In the genomic region with DNA sequence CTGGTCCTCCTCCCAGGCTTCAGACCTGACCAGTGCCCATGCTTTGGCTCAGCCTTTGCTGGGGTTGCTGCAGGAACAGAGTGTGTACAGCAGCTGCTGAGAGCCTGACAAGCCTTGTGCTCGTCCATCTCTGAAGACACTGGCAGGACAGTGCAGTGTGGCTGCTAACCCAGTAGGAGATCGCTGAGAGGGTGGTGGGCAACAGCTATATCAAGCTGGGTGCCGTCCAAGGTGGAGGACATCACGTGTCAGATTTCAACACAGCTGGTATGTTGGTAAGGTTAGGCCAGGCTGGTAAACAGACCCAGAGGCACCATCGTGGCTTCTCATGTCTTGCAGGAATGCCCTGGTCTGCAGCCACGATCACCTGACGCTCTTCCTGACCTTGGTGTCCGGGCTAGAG, we compare ENCODE assay signal across 25 cellular contexts. TPM values are rescaled to one million over a fixed set of nuclear protein-coding genes. Genes with fewer than 3 reads are reported as not detected.
DNase-seq lines count a peak whose midpoint lies in the region; ATAC-seq, FAIRE-seq and TF ChIP-seq lines count a peak whose summit lies in the region.
"Had no signal": no experiment of that assay in that cellular context is flagged by ENCODE, and none has a peak within 500 bp of the region (broad histone marks: within the 10 kb centered on the region; RNA-seq: fewer than 3 reads in every experiment).

No MANE protein-coding gene starts in this region.

- TF ChIP-seq RAD21 in K562 (CRISPR knock-in tag; conservative IDR thresholded peaks at IDR 0.05 in 1 of 2, IDR thresholded peaks at IDR 0.05 in 1 of 2), result no peak

- no peaks in the 10 kb centered on the region for H3K9me1 ChIP-seq in K562 (ENCODE audit: control insufficient read depth, insufficient read depth, low read length)

- WGBS in K562 (ENCODE audit: insufficient coverage, low coverage, missing lambda C conversion rate), result 90% methylated on average over 8 of the region's 8 CpGs
- WGBS in heart right ventricle, 2 donors, result 60 to 72% methylated on average over 8 of the region's 8 CpGs
- 82 to 84% methylated on average over 8 of the region's 8 CpGs for WGBS in lung, 2 donors

- TF ChIP-seq CTCF in K562 (IDR thresholded peaks at IDR 0.05 in 2 of 3, conservative IDR thresholded peaks at IDR 0.05 in 1 of 3; ENCODE audit: insufficient read depth in 2 of 3, low read depth in 1 of 3, low read length in 3 of 3) (no peak), heart right ventricle (IDR thresholded peaks at IDR 0.05) (no peak), lung (IDR thresholded peaks at IDR 0.05; ENCODE audit: control extremely low read depth, extremely low read depth) (no peak)

- intact Hi-C loops in K562 (cut with micrococcal nuclease), result no loop called here
- intact Hi-C loops in heart right ventricle (cut with DNase I), result no loop called here

- H3K9ac ChIP-seq in K562 (ENCODE audit: insufficient read depth in 1 of 2, low read depth in 2 of 2, low read length in 2 of 2) (no peak overlapping the region), skeletal muscle tissue (ENCODE audit: low read depth in 1 of 3, low read length in 3 of 3) (peak overlapping the region; percentile 57 to 87 (median 60))

- CTCF ChIA-PET in K562 (lab: Yijun Ruan, JAX; ENCODE audit: low intra/inter-chr PET ratio), result no interaction called here

- POLR2A ChIA-PET in K562 (lab: Yijun Ruan, JAX), result interaction anchor here (0.7 to 1.2 kb wide), 4 partner anchors 9 to 80 kb away, joined by 3 to 4 read pairs (median 3); no protein-coding TSS in a partner anchor

- H4K20me1 ChIP-seq in K562 (replicated peaks; ENCODE audit: control insufficient read depth, insufficient read depth, low read length), result peaks cover 7% of the 10 kb centered on the region

- TF ChIP-seq EP300 in K562 (IDR thresholded peaks at IDR 0.05; ENCODE audit: low read length), result no peak

- no peaks in the 10 kb centered on the region for H3K9me3 ChIP-seq in K562 (replicated peaks; ENCODE audit: control insufficient read depth, insufficient read depth, low read depth, low read length)
- H3K9me3 ChIP-seq in heart right ventricle, result no peaks in the 10 kb centered on the region
- no peaks in the 10 kb centered on the region for H3K9me3 ChIP-seq in lung (ENCODE audit: control insufficient read depth in 2 of 2, insufficient read depth in 1 of 2, low read length in 1 of 2)
- no peaks in the 10 kb centered on the region for H3K9me3 ChIP-seq in skeletal muscle tissue (ENCODE audit: control insufficient read depth in 3 of 3, low read length in 3 of 3)
- H3K9me3 ChIP-seq: esophagus squamous epithelium, mucosa of descending colon, neutrophil, SJSA1, vagina had no signal

- peaks cover 3% of the 10 kb centered on the region; the same call in 1 of the 3 replicates for H3K79me2 ChIP-seq in K562 (ENCODE audit: control insufficient read depth, insufficient read depth, low read length)

- H3K27me3 ChIP-seq in K562 (ENCODE audit: control insufficient read depth in 2 of 2, insufficient read depth in 2 of 2, low read length in 2 of 2) (no peaks in the 10 kb centered on the region), heart right ventricle (no peaks in the 10 kb centered on the region), lung (ENCODE audit: control insufficient read depth, insufficient read depth) (no peaks in the 10 kb centered on the region), skeletal muscle tissue (ENCODE audit: control insufficient read depth in 3 of 3, insufficient read depth in 3 of 3, low read length in 3 of 3) (no peaks in the 10 kb centered on the region)
- H3K27me3 ChIP-seq: esophagus squamous epithelium, neutrophil, SJSA1, vagina had no signal

- H3K36me3 ChIP-seq in K562 (ENCODE audit: control insufficient read depth, insufficient read depth, low read length), result peaks cover 68% of the 10 kb centered on the region
- peaks cover 0 to 77% (median 38%) of the 10 kb centered on the region in 9 donors for H3K36me3 ChIP-seq in heart right ventricle
- H3K36me3 ChIP-seq in lung (ENCODE audit: control insufficient read depth in 2 of 2, insufficient read depth in 2 of 2, low read length in 2 of 2), result peaks cover 5 to 47% of the 10 kb centered on the region in 2 donors
- peaks cover 45 to 54% (median 52%) of the 10 kb centered on the region in 3 donors for H3K36me3 ChIP-seq in skeletal muscle tissue (ENCODE audit: control insufficient read depth in 3 of 3, insufficient read depth in 3 of 3, low read length in 3 of 3)

- no TSS peak for BruUV-seq in K562 (replicated peaks; lab: Mats Ljungman, UMichigan)

- H3K27ac ChIP-seq in K562 (ENCODE audit: extremely low read depth, low read depth, low read length) (no peak overlapping the region), heart right ventricle (peak overlapping the region; percentile 24 to 88 (median 66)), lung (ENCODE audit: low read depth in 1 of 2, low read length in 1 of 2) (peak overlapping the region; percentile 29 to 82), skeletal muscle tissue (ENCODE audit: low read depth, low read length) (peak overlapping the region; percentile 90)
- H3K27ac ChIP-seq: esophagus squamous epithelium, neutrophil, PC-9, SJSA1, vagina had no signal

- in situ Hi-C loops in K562 (cut with MboI), result no loop called here

- ATAC-seq in K562, result no peak
- peak; percentile 8 to 38 (median 20) for ATAC-seq in heart right ventricle
- ATAC-seq in lung (ENCODE audit: insufficient read depth, low FRiP score), result no peak
- ATAC-seq: activated CD8-positive, alpha-beta memory T cell treated with anti-CD3 and anti-CD28 coated beads, Interleukin-2, amount 10 ng/mL, durations not matched to agents 7 days and 5 days; mucosa of descending colon had no signal

- DNase-seq in K562 (ENCODE audit: extremely low read depth in 1 of 4, low spot score in 3 of 4), result no peak
- no peak for DNase-seq in heart right ventricle
- no peak for DNase-seq in lung (ENCODE audit: low spot score)
- no peak for DNase-seq in dedifferentiated amniotic fluid mesenchymal stem cell (ENCODE audit: extremely low spot score)
- DNase-seq in NCI-H774 (lab: John Stamatoyannopoulos, UW), result no peak
- DNase-seq in DMS79 treated with DMSO at 0.1 percent for 48 hours (lab: John Stamatoyannopoulos, UW), result no peak
- DNase-seq: activated CD4-positive, alpha-beta T cell treated with anti-CD3 and anti-CD28 coated beads for 4 hours; activated CD8-positive, alpha-beta memory T cell treated with anti-CD3 and anti-CD28 coated beads, Interleukin-2, amount 10 ng/mL, durations not matched to agents 7 days and 5 days; CD4-positive, CD25-positive, alpha-beta regulatory T cell; effector memory CD4-positive, alpha-beta T cell; esophagus squamous epithelium; GDM1; H9; IMR-90; mucosa of descending colon; NCI-H1105 treated with DMSO at 0.1 percent for 48 hours; NCI-H446; PC-9 had no signal

- no peak overlapping the region for H2AFZ ChIP-seq in K562 (ENCODE audit: low read depth, low read length)
- H2AFZ ChIP-seq: PC-9 had no signal

- H3K4me2 ChIP-seq in K562 (ENCODE audit: insufficient read depth, low read length), result no peak overlapping the region
- H3K4me2 ChIP-seq: PC-9 had no signal

- no peak for TF ChIP-seq POLR2A in K562 (conservative IDR thresholded peaks at IDR 0.05)

- no peak for FAIRE-seq in K562 (lab: Jason Lieb, UNC)

- no peaks in the 10 kb centered on the region for H3K4me1 ChIP-seq in K562 (replicated peaks in 1 of 2; ENCODE audit: control insufficient read depth in 2 of 2, insufficient read depth in 2 of 2, low read length in 2 of 2)
- H3K4me1 ChIP-seq in heart right ventricle, result peaks cover 22 to 84% (median 54%) of the 10 kb centered on the region in 9 donors
- H3K4me1 ChIP-seq in lung (ENCODE audit: control insufficient read depth in 2 of 2, insufficient read depth in 2 of 2, low read length in 2 of 2), result peaks cover 3 to 14% of the 10 kb centered on the region in 2 donors
- H3K4me1 ChIP-seq in skeletal muscle tissue (ENCODE audit: control insufficient read depth in 3 of 3, insufficient read depth in 3 of 3, low read length in 3 of 3), result peaks cover 56 to 84% (median 83%) of the 10 kb centered on the region in 3 donors
- H3K4me1 ChIP-seq: SJSA1 had no signal

- H3K4me3 ChIP-seq in K562, result no peak overlapping the region
- H3K4me3 ChIP-seq in heart right ventricle, result no peak overlapping the region
- no peak overlapping the region for H3K4me3 ChIP-seq in lung
- peak overlapping the region in 2 of 3 donors; percentile 43 to 58 for H3K4me3 ChIP-seq in skeletal muscle tissue (ENCODE audit: low read length in 3 of 3)
- H3K4me3 ChIP-seq: esophagus squamous epithelium, mucosa of descending colon, PC-9, SJSA1, vagina had no signal

RNA-seq across cellular contexts. Expression of a gene that starts 17.9 kb away (rescaled TPM):
- 0.86 and 1.9 TPM in 2 replicates for total RNA-seq in K562 (2011; cell fraction: chromatin; rRNA removed; ENCODE audit: low replicate concordance)
- 1.1 and 1.8 TPM in 2 replicates for total RNA-seq in K562 (2011; cell fraction: nucleolus; rRNA removed)
- 1.1 and 1.6 TPM in 2 replicates for total RNA-seq in K562 (2011; cell fraction: nucleoplasm; rRNA removed)
- total RNA-seq in K562 (2014; rRNA removed) (0.41 and 0.78 TPM in 2 replicates), K562 (2014; rRNA removed; fragmentation: Illumina TruSeq; extraction: Trizol) (0.06 and 0.11 TPM in 2 replicates), K562 (2015; rRNA removed; fragmentation: Illumina TruSeq; extraction: Trizol) (0.26 and 0.43 TPM in 2 replicates), K562 (2021) (0.13 and 0.16 TPM in 2 replicates), heart right ventricle (10 to 100 TPM in 6 of 10 donors, 1 to 10 TPM in 4; 6.0 to 44.9 (median 13.6) TPM), lung (1 to 10 TPM; 1.6 to 4.2 TPM), skeletal muscle tissue (1.6 TPM)
- polyA plus RNA-seq in K562 (2011; rRNA removed) (0.24 and 0.31 TPM in 2 replicates), K562 (2014; fragmentation: Illumina TruSeq; extraction: Trizol) (0.16 and 0.21 TPM in 2 replicates), K562 (2014; fragmentation: Nextera tagmentation; extraction: Ambion mirVana) (under 1 TPM; 0.01 to 0.03 TPM), K562 (2014; rRNA removed) (0.22 and 0.57 TPM in 2 replicates), heart right ventricle (10 to 100 TPM in 1 of 2 donors, 1 to 10 TPM in 1; 1.1 to 36.1 TPM), lung (1 to 10 TPM; 1.7 to 2.7 TPM)
- 0.18 and 0.34 TPM in 2 replicates for polyA plus RNA-seq in K562 (2011; cell fraction: cytosol; rRNA removed)
- polyA plus RNA-seq in K562 (2011; cell fraction: nucleus; rRNA removed), result 0.94 and 1.9 TPM in 2 replicates
- 0.25 and 0.55 TPM in 2 replicates for polyA plus RNA-seq in K562 (2012)
- polyA minus RNA-seq in K562 (2011; rRNA and poly(A)+ RNA removed), result 0.12 and 0.35 TPM in 2 replicates
- not detected in 2 replicates for polyA minus RNA-seq in K562 (2011; cell fraction: cytosol; rRNA and poly(A)+ RNA removed)
- polyA minus RNA-seq in K562 (2011; cell fraction: nucleus; rRNA and poly(A)+ RNA removed), result 0.40 and 0.78 TPM in 2 replicates
- polyA plus RNA-seq: CD4-positive, CD25-positive, alpha-beta regulatory T cell had no signal

RNA-seq across cellular contexts. Expression of a gene that starts 24.1 kb away (rescaled TPM):
- total RNA-seq in K562 (2011; cell fraction: chromatin; rRNA removed; ENCODE audit: low replicate concordance), result not detected in 2 replicates
- not detected in 2 replicates for total RNA-seq in K562 (2011; cell fraction: nucleolus; rRNA removed)
- not detected in 2 replicates for total RNA-seq in K562 (2011; cell fraction: nucleoplasm; rRNA removed)
- total RNA-seq in K562 (2014; rRNA removed) (not detected in 2 replicates), K562 (2014; rRNA removed; fragmentation: Illumina TruSeq; extraction: Trizol) (not detected in 2 replicates), K562 (2015; rRNA removed; fragmentation: Illumina TruSeq; extraction: Trizol) (not detected in 2 replicates), K562 (2021) (not detected in 2 replicates), heart right ventricle (not detected), lung (not detected), skeletal muscle tissue (not detected)
- polyA plus RNA-seq in K562 (2011; rRNA removed) (not detected in 2 replicates), K562 (2014; fragmentation: Illumina TruSeq; extraction: Trizol) (not detected in 2 replicates), K562 (2014; fragmentation: Nextera tagmentation; extraction: Ambion mirVana) (not detected), K562 (2014; rRNA removed) (not detected in 2 replicates), heart right ventricle (not detected), lung (not detected)
- not detected in 2 replicates for polyA plus RNA-seq in K562 (2011; cell fraction: cytosol; rRNA removed)
- not detected in 2 replicates for polyA plus RNA-seq in K562 (2011; cell fraction: nucleus; rRNA removed)
- polyA plus RNA-seq in K562 (2012), result not detected in 2 replicates
- polyA minus RNA-seq in K562 (2011; rRNA and poly(A)+ RNA removed), result not detected in 2 replicates
- polyA minus RNA-seq in K562 (2011; cell fraction: cytosol; rRNA and poly(A)+ RNA removed), result not detected in 2 replicates
- polyA minus RNA-seq in K562 (2011; cell fraction: nucleus; rRNA and poly(A)+ RNA removed), result not detected in 2 replicates
- total RNA-seq: activated CD8-positive, alpha-beta memory T cell treated with anti-CD3 and anti-CD28 coated beads, Interleukin-2, amount 10 ng/mL, durations not matched to agents 7 days and 5 days; CD4-positive, CD25-positive, alpha-beta regulatory T cell; esophagus squamous epithelium; IMR-90; PC-9; renal cortical epithelial cell; SJSA1; subcutaneous adipose tissue; T-helper 1 cell treated with Interleukin-12 subunit alpha and Interleukin-12 subunit beta and Interleukin-4 antibody, amounts not matched to agents 30 ng/mL and 1 ng/mL, for 36 hours; vagina had no signal
- polyA plus RNA-seq: CD4-positive, CD25-positive, alpha-beta regulatory T cell; IMR-90 had no signal

RNA-seq across cellular contexts. Expression of a gene that starts 34.1 kb away (rescaled TPM):
- 33.4 and 106 TPM in 2 replicates for total RNA-seq in K562 (2011; cell fraction: chromatin; rRNA removed; ENCODE audit: low replicate concordance)
- 69.5 and 71.2 TPM in 2 replicates for total RNA-seq in K562 (2011; cell fraction: nucleolus; rRNA removed)
- 36.4 and 44.3 TPM in 2 replicates for total RNA-seq in K562 (2011; cell fraction: nucleoplasm; rRNA removed)
- total RNA-seq in K562 (2014; rRNA removed), result 28.6 and 36.7 TPM in 2 replicates
- total RNA-seq in K562 (2014; rRNA removed; fragmentation: Illumina TruSeq; extraction: Trizol), result 7.8 and 15.6 TPM in 2 replicates
- 33.2 and 34.3 TPM in 2 replicates for total RNA-seq in K562 (2015; rRNA removed; fragmentation: Illumina TruSeq; extraction: Trizol)
- 63.7 and 65.3 TPM in 2 replicates for total RNA-seq in K562 (2021)
- 34.9 and 54.1 TPM in 2 replicates for polyA plus RNA-seq in K562 (2011; rRNA removed)
- 50.7 and 63.4 TPM in 2 replicates for polyA plus RNA-seq in K562 (2011; cell fraction: cytosol; rRNA removed)
- 122 and 150 TPM in 2 replicates for polyA plus RNA-seq in K562 (2011; cell fraction: nucleus; rRNA removed)
- 43.7 and 66.8 TPM in 2 replicates for polyA plus RNA-seq in K562 (2012)
- polyA plus RNA-seq in K562 (2014; fragmentation: Illumina TruSeq; extraction: Trizol), result 35.1 and 47.8 TPM in 2 replicates
- polyA plus RNA-seq in K562 (2014; fragmentation: Nextera tagmentation; extraction: Ambion mirVana), result under 1 TPM; 0.27 to 0.78 TPM
- polyA plus RNA-seq in K562 (2014; rRNA removed), result 41.1 and 42.7 TPM in 2 replicates
- 17.2 and 24.3 TPM in 2 replicates for polyA minus RNA-seq in K562 (2011; rRNA and poly(A)+ RNA removed)
- 35.5 and 58.1 TPM in 2 replicates for polyA minus RNA-seq in K562 (2011; cell fraction: cytosol; rRNA and poly(A)+ RNA removed)
- polyA minus RNA-seq in K562 (2011; cell fraction: nucleus; rRNA and poly(A)+ RNA removed), result 17.6 and 24.7 TPM in 2 replicates
- total RNA-seq in heart right ventricle, result 100 to 1,000 TPM in 1 of 10 donors, 10 to 100 TPM in 9; 69.0 to 106 (median 81.0) TPM
- polyA plus RNA-seq in heart right ventricle, result 10 to 100 TPM; 63.7 to 72.9 TPM
- 10 to 100 TPM; 32.5 to 79.2 TPM for total RNA-seq in lung
- polyA plus RNA-seq in lung, result 10 to 100 TPM; 49.3 to 76.9 TPM
- 36.0 TPM for total RNA-seq in skeletal muscle tissue

RNA-seq across cellular contexts. Expression of a gene that starts 40.4 kb away (rescaled TPM):
- total RNA-seq in K562 (2011; cell fraction: chromatin; rRNA removed; ENCODE audit: low replicate concordance), result 0.16 TPM in 1 of 2 replicates, not detected in the other
- total RNA-seq in K562 (2011; cell fraction: nucleolus; rRNA removed), result 0.50 TPM in 1 of 2 replicates, not detected in the other
- total RNA-seq in K562 (2011; cell fraction: nucleoplasm; rRNA removed), result 0.31 TPM in 1 of 2 replicates, not detected in the other
- total RNA-seq in K562 (2014; rRNA removed), result 0.04 TPM in 1 of 2 replicates, not detected in the other
- total RNA-seq in K562 (2014; rRNA removed; fragmentation: Illumina TruSeq; extraction: Trizol), result not detected in 2 replicates
- not detected in 2 replicates for total RNA-seq in K562 (2015; rRNA removed; fragmentation: Illumina TruSeq; extraction: Trizol)
- total RNA-seq in K562 (2021), result 0.18 and 0.24 TPM in 2 replicates
- 0.14 and 0.43 TPM in 2 replicates for polyA plus RNA-seq in K562 (2011; rRNA removed)
- 0.09 and 0.63 TPM in 2 replicates for polyA plus RNA-seq in K562 (2011; cell fraction: cytosol; rRNA removed)
- 0.10 and 0.20 TPM in 2 replicates for polyA plus RNA-seq in K562 (2011; cell fraction: nucleus; rRNA removed)
- 0.04 and 0.48 TPM in 2 replicates for polyA plus RNA-seq in K562 (2012)
- polyA plus RNA-seq in K562 (2014; fragmentation: Illumina TruSeq; extraction: Trizol), result not detected in 2 replicates
- polyA plus RNA-seq in K562 (2014; fragmentation: Nextera tagmentation; extraction: Ambion mirVana), result not detected
- not detected in 2 replicates for polyA plus RNA-seq in K562 (2014; rRNA removed)
- 0.11 and 0.27 TPM in 2 replicates for polyA minus RNA-seq in K562 (2011; rRNA and poly(A)+ RNA removed)
- not detected in 2 replicates for polyA minus RNA-seq in K562 (2011; cell fraction: cytosol; rRNA and poly(A)+ RNA removed)
- polyA minus RNA-seq in K562 (2011; cell fraction: nucleus; rRNA and poly(A)+ RNA removed), result 0.56 TPM in 1 of 2 replicates, not detected in the other
- 100 to 1,000 TPM in 2 of 10 donors, 10 to 100 TPM in 8; 43.4 to 115 (median 59.9) TPM for total RNA-seq in heart right ventricle
- polyA plus RNA-seq in heart right ventricle, result 10 to 100 TPM; 27.0 to 52.9 TPM
- total RNA-seq in lung, result 10 to 100 TPM; 37.4 to 55.0 TPM
- polyA plus RNA-seq in lung, result 10 to 100 TPM; 15.8 to 26.2 TPM
- 7.3 TPM for total RNA-seq in skeletal muscle tissue
- total RNA-seq: activated CD8-positive, alpha-beta memory T cell treated with anti-CD3 and anti-CD28 coated beads, Interleukin-2, amount 10 ng/mL, durations not matched to agents 7 days and 5 days; CD4-positive, CD25-positive, alpha-beta regulatory T cell; T-helper 1 cell treated with Interleukin-12 subunit alpha and Interleukin-12 subunit beta and Interleukin-4 antibody, amounts not matched to agents 30 ng/mL and 1 ng/mL, for 36 hours had no signal

Comparison
In these comparisons a context has a peak if more than half of its experiments do, and no peak if none do; other contexts are left out.
1. ATAC-seq: peak in heart right ventricle (8 of 8); none in K562 (single experiment) and lung (single experiment).
2. H3K4me3 ChIP-seq: peak in skeletal muscle tissue (2 of 3); none in K562 (single experiment), heart right ventricle (0 of 10) and lung (single experiment).
3. H3K9ac ChIP-seq: peak in skeletal muscle tissue (3 of 3); none in K562 (0 of 2).